ENCODE assay signal across 1 cellular context in genomic region chr2:120257522-120257921, GRCh38.
TF ChIP-seq lines count a peak whose summit lies in the region.

No MANE protein-coding gene starts in this region.

TF ChIP-seq in HepG2, 621 proteins besides CTCF, POLR2A, EP300 and RAD21:
- TF ChIP-seq MAFF (IDR thresholded peaks at IDR 0.05; ENCODE audit: low read depth, low read length) (peak; percentile 46; the same call in 1 of the 2 replicates), GTF2F1 (IDR thresholded peaks at IDR 0.05; ENCODE audit: low read length) (no peak), TCF12 (IDR thresholded peaks at IDR 0.05) (no peak), TCF12 (CRISPR knock-in tag; IDR thresholded peaks at IDR 0.05) (no peak), RARG (CRISPR knock-in tag; IDR thresholded peaks at IDR 0.05; ENCODE audit: low read depth) (no peak), FOXA1 (IDR thresholded peaks at IDR 0.05) (no peak), FOXA1 (CRISPR knock-in tag; IDR thresholded peaks at IDR 0.05) (no peak), MAFK (conservative IDR thresholded peaks at IDR 0.05 in 1 of 2, IDR thresholded peaks at IDR 0.05 in 1 of 2; ENCODE audit: low read length in 2 of 2) (peak; percentile 43 to 59)
